In the genomic region with DNA sequence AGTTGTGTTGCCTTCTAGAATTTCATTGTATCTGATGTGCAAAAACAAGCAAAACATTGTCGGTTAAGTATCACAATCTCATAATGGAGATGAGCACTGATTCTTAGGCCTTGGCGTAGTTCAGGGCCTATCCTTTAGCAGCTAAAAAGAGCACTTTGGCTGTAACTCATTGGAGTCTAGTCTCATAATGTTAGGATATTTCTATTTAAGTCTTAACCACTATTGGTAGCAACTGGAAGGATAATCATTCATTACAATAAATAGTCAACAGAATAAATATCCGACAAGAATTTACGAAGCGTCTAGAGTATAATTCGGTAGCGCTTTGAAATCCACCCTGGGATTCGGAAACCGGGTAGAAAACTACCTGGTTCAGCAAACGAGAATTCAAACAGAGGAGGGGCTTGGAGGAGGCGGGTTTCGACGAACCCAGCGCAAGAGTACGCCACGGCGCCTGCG, we compare ENCODE assay signal across 8 cellular contexts. TPM values are rescaled to one million over a fixed set of nuclear protein-coding genes. Genes with fewer than 3 reads are reported as not detected.
DNase-seq lines count a peak whose midpoint lies in the region; TF ChIP-seq lines count a peak whose summit lies in the region.

No MANE protein-coding gene starts in this region.

- TF ChIP-seq RAD21 in neural cell (conservative IDR thresholded peaks at IDR 0.05): no peak

- no peaks in the 10 kb centered on the region for H3K27me3 ChIP-seq in neural cell (ENCODE audit: insufficient read depth, low read depth, low read length)

- no peaks in the 10 kb centered on the region for H3K9me3 ChIP-seq in neural cell (ENCODE audit: low read length)

- no peaks in the 10 kb centered on the region for H3K27me3 Mint-ChIP-seq in activated T-cell treated with anti-CD3 and anti-CD28 coated beads, Interleukin-2, amount 50 U/mL, for 24 hours
- H3K27me3 Mint-ChIP-seq in HFFc6 (ENCODE audit: insufficient read depth): no peaks in the 10 kb centered on the region; the same call in 1 of the 2 replicates

- H3K9me3 Mint-ChIP-seq in activated T-cell treated with anti-CD3 and anti-CD28 coated beads, Interleukin-2, amount 50 U/mL, for 24 hours: no peaks in the 10 kb centered on the region
- H3K9me3 Mint-ChIP-seq in HFFc6: no peaks in the 10 kb centered on the region

- H3K4me2 ChIP-seq in neural cell (ENCODE audit: low read length): peak overlapping the region; percentile 91

- H3K79me2 ChIP-seq in neural cell (replicated peaks; ENCODE audit: insufficient read depth, low read length): peaks cover 35% of the 10 kb centered on the region

- H3K9ac ChIP-seq in neural cell (ENCODE audit: low read length): peak overlapping the region; percentile 91

- peaks cover 22% of the 10 kb centered on the region for H3K36me3 Mint-ChIP-seq in activated T-cell treated with anti-CD3 and anti-CD28 coated beads, Interleukin-2, amount 50 U/mL, for 24 hours (ENCODE audit: low read depth)
- H3K36me3 Mint-ChIP-seq in HFFc6 (ENCODE audit: low read depth): no peaks in the 10 kb centered on the region

- H2AFZ ChIP-seq in neural cell (ENCODE audit: low read depth, low read length): peak overlapping the region; percentile 86

- H3K27ac Mint-ChIP-seq in activated T-cell treated with anti-CD3 and anti-CD28 coated beads, Interleukin-2, amount 50 U/mL, for 24 hours: no peak overlapping the region
- H3K27ac Mint-ChIP-seq in HFFc6: no peak overlapping the region

- peak overlapping the region; percentile 98 for H3K27ac ChIP-seq in neural cell (ENCODE audit: low read length)
- peak overlapping the region; percentile 98 for H3K27ac ChIP-seq in substantia nigra (ENCODE audit: low read depth, low read length, poor library complexity, severe bottlenecking)

- no peaks in the 10 kb centered on the region for H3F3A ChIP-seq in neural cell (ENCODE audit: insufficient read depth, low read length, poor library complexity, severe bottlenecking)

- H4K20me1 ChIP-seq in neural cell (ENCODE audit: insufficient read depth): no peaks in the 10 kb centered on the region

- DNase-seq in activated T-cell treated with anti-CD3 and anti-CD28 coated beads for 24 hours (ENCODE audit: low read depth): peak; percentile 88
- DNase-seq in activated T-cell treated with anti-CD3 and anti-CD28 coated beads, Interleukin-2, amount 50 U/mL, for 24 hours: no peak
- DNase-seq in HFFc6: peak; percentile 74
- peak; percentile 56 for DNase-seq in NCI-H187 treated with DMSO at 0.1 percent for 48 hours (lab: John Stamatoyannopoulos, UW)
- peak; percentile 88 to 91 for DNase-seq in activated T-cell treated with anti-CD3 and anti-CD28 coated beads, Interleukin-2, amount 50 U/mL, for 48 hours
- no peak for DNase-seq in fibroblast of the aortic adventitia (ENCODE audit: low read depth)
- DNase-seq in substantia nigra (lab: John Stamatoyannopoulos, UW): peak in 19 of 49 donors; percentile 32 to 88 (median 76)

- H3K4me1 Mint-ChIP-seq in activated T-cell treated with anti-CD3 and anti-CD28 coated beads, Interleukin-2, amount 50 U/mL, for 24 hours (ENCODE audit: low read depth): peaks cover 29% of the 10 kb centered on the region
- H3K4me1 Mint-ChIP-seq in HFFc6 (ENCODE audit: low read depth): peaks cover 31% of the 10 kb centered on the region

- H3K4me3 Mint-ChIP-seq in activated T-cell treated with anti-CD3 and anti-CD28 coated beads, Interleukin-2, amount 50 U/mL, for 24 hours: no peak overlapping the region
- no peak overlapping the region for H3K4me3 Mint-ChIP-seq in HFFc6

- peak overlapping the region; percentile 93 for H3K4me3 ChIP-seq in fibroblast of the aortic adventitia (ENCODE audit: low read depth, low read length)
- peak overlapping the region; percentile 72 for H3K4me3 ChIP-seq in neural cell (ENCODE audit: low read length)

- TF ChIP-seq EP300 in neural cell (conservative IDR thresholded peaks at IDR 0.05; ENCODE audit: poor library complexity, severe bottlenecking): no peak

- TF ChIP-seq CTCF in HFFc6 (IDR thresholded peaks at IDR 0.05): no peak
- TF ChIP-seq CTCF in fibroblast of the aortic adventitia (IDR thresholded peaks at IDR 0.05; ENCODE audit: insufficient read depth, low read length): no peak
- TF ChIP-seq CTCF in neural cell (IDR thresholded peaks at IDR 0.05; ENCODE audit: poor library complexity, severe bottlenecking): no peak

- no peaks in the 10 kb centered on the region for H3K9me2 ChIP-seq in neural cell (ENCODE audit: insufficient read depth, low read length)

- H3K36me3 ChIP-seq in neural cell (ENCODE audit: insufficient read depth, low read length): no peaks in the 10 kb centered on the region

TF ChIP-seq in neural cell, 6 proteins besides CTCF, POLR2A, EP300 and RAD21:
- TF ChIP-seq SMC3 (conservative IDR thresholded peaks at IDR 0.05; ENCODE audit: poor library complexity) (no peak), MXI1 (conservative IDR thresholded peaks at IDR 0.05; ENCODE audit: poor library complexity, severe bottlenecking) (no peak), REST (IDR thresholded peaks at IDR 0.05; ENCODE audit: borderline replicate concordance) (no peak), POLR2AphosphoS5 (IDR thresholded peaks at IDR 0.05) (no peak), TAF1 (IDR thresholded peaks at IDR 0.05; ENCODE audit: low read depth) (no peak), EZH2 (IDR thresholded peaks at IDR 0.05; ENCODE audit: borderline replicate concordance, insufficient read depth, low read length, poor library complexity, severe bottlenecking) (no peak)

RNA-seq across cellular contexts. Expression of gene EED, which starts 0.5 kb away (rescaled TPM):
- 10 to 100 TPM; 14.6 to 19.8 (median 17.1) TPM for total RNA-seq in HFFc6 (2021; fragmentation: NEBNext Ultra II Directional; extraction: Animal tissue kit (Norgen Biotek cat#: 25700))
- 19.4 and 24.7 TPM in 2 replicates for total RNA-seq in fibroblast of the aortic adventitia (ENCODE audit: low replicate concordance)
- polyA plus RNA-seq in neural cell: 39.8 and 40.1 TPM in 2 replicates
- polyA minus RNA-seq in neural cell: 46.3 and 55.2 TPM in 2 replicates

RNA-seq across cellular contexts. Expression of gene HIKESHI, which starts 57.9 kb away (rescaled TPM):
- 10 to 100 TPM; 38.9 to 51.7 (median 41.9) TPM for total RNA-seq in HFFc6 (2021; fragmentation: NEBNext Ultra II Directional; extraction: Animal tissue kit (Norgen Biotek cat#: 25700))
- total RNA-seq in fibroblast of the aortic adventitia (ENCODE audit: low replicate concordance): 16.8 and 92.2 TPM in 2 replicates
- polyA plus RNA-seq in neural cell: 174 and 180 TPM in 2 replicates
- polyA minus RNA-seq in neural cell: 60.4 and 63.0 TPM in 2 replicates

Comparison
In these comparisons a context has a peak if more than half of its experiments do, and no peak if none do; other contexts are left out.
1. DNase-seq: peak in activated T-cell treated with anti-CD3 and anti-CD28 coated beads for 24 hours (single experiment), HFFc6 (single experiment), NCI-H187 treated with DMSO at 0.1 percent for 48 hours (single experiment) and activated T-cell treated with anti-CD3 and anti-CD28 coated beads, Interleukin-2, amount 50 U/mL, for 48 hours (2 of 2); none in activated T-cell treated with anti-CD3 and anti-CD28 coated beads, Interleukin-2, amount 50 U/mL, for 24 hours (single experiment) and fibroblast of the aortic adventitia (single experiment).